In genomic region chr1:229354226-229354625, GRCh38 we compare ENCODE assay signal across 3 cellular contexts.
TF ChIP-seq lines count a peak whose summit lies in the region.

No MANE protein-coding gene starts in this region.

TF ChIP-seq in HepG2, 621 proteins besides CTCF, POLR2A, EP300 and RAD21:
- TF ChIP-seq ZNF589 (CRISPR knock-in tag; conservative IDR thresholded peaks at IDR 0.05) = no peak
- peak; percentile 47; the same call in 1 of the 2 replicates for TF ChIP-seq CHD4 (IDR thresholded peaks at IDR 0.05; ENCODE audit: borderline replicate concordance, low read length)

TF ChIP-seq in HEK293, 187 proteins besides CTCF, POLR2A, EP300 and RAD21 (continues in another document):
- TF ChIP-seq GLI4 (tag by site-specific recombination; IDR thresholded peaks at IDR 0.05) (no peak), ZNF843 (tag by site-specific recombination; IDR thresholded peaks at IDR 0.05) (no peak), ZNF76 (tag by site-specific recombination; IDR thresholded peaks at IDR 0.05; ENCODE audit: borderline replicate concordance, low read depth) (no peak), SCRT2 (tag by site-specific recombination; IDR thresholded peaks at IDR 0.05) (no peak), ZNF837 (tag by site-specific recombination; IDR thresholded peaks at IDR 0.05) (no peak), SETDB1 (IDR thresholded peaks at IDR 0.05; ENCODE audit: insufficient read length, low read length) (peak; percentile 70), YY1 (tag by site-specific recombination; IDR thresholded peaks at IDR 0.05) (no peak), ZNF48 (tag by site-specific recombination; IDR thresholded peaks at IDR 0.05) (no peak), ZNF366 (tag by site-specific recombination; conservative IDR thresholded peaks at IDR 0.05) (no peak), ZNF350 (tag by site-specific recombination; IDR thresholded peaks at IDR 0.05) (no peak), ZNF544 (tag by site-specific recombination; IDR thresholded peaks at IDR 0.05) (no peak), ZNF354C (tag by site-specific recombination; IDR thresholded peaks at IDR 0.05; ENCODE audit: borderline replicate concordance, low read depth) (no peak), BCL11A (tag by site-specific recombination; IDR thresholded peaks at IDR 0.05; ENCODE audit: low read depth) (no peak), GLIS1 (tag by site-specific recombination; IDR thresholded peaks at IDR 0.05) (no peak), ZIC2 (tag by site-specific recombination; IDR thresholded peaks at IDR 0.05) (no peak), ZNF16 (tag by site-specific recombination; IDR thresholded peaks at IDR 0.05; ENCODE audit: low read depth) (no peak), ZNF488 (tag by site-specific recombination; IDR thresholded peaks at IDR 0.05) (no peak), ZNF433 (tag by site-specific recombination; IDR thresholded peaks at IDR 0.05; ENCODE audit: low read depth) (no peak), HIC1 (tag by site-specific recombination; IDR thresholded peaks at IDR 0.05) (no peak), ZNF280D (tag by site-specific recombination; IDR thresholded peaks at IDR 0.05) (peak; percentile 98), ZNF560 (tag by site-specific recombination; IDR thresholded peaks at IDR 0.05; ENCODE audit: borderline replicate concordance) (no peak), ZNF19 (tag by site-specific recombination; IDR thresholded peaks at IDR 0.05; ENCODE audit: low read depth) (no peak), ZNF670 (tag by site-specific recombination; IDR thresholded peaks at IDR 0.05; ENCODE audit: low read depth) (no peak), ZBTB21 (tag by site-specific recombination; IDR thresholded peaks at IDR 0.05) (no peak), ZSCAN16 (tag by site-specific recombination; IDR thresholded peaks at IDR 0.05) (no peak), ZNF223 (tag by site-specific recombination; IDR thresholded peaks at IDR 0.05) (no peak)

TF ChIP-seq in H1, 55 proteins besides CTCF, POLR2A, EP300 and RAD21:
- no peak for TF ChIP-seq POU5F1 (IDR thresholded peaks at IDR 0.05; ENCODE audit: low read depth, low read length)
- TF ChIP-seq KDM1A (IDR thresholded peaks at IDR 0.05; ENCODE audit: borderline replicate concordance, low read length) = peak; percentile 89
TF ChIP-seq in H1: peak in this region for 1.
